ENCODE assay signal across 8 cellular contexts in the genomic region with DNA sequence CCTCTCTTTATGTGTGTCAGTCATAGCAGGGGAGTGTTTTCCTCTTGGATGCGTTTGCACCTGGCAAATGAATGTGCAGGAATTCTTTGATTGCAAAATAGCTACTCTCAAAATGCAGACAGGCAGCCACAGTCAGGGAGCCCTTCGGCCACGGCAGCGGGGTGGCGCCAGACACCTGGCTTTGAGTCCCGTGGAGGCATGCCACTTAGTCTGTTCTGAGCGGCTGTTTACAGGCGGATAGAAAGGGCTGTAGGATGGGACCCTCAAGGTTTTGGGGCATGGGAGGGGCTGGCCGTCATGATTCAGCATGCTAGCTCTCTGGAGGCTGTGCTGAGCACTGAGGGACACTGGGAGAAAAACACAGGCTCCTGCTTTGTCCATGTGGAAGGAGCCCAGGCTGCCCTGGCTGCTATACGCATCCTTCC.
A peak's percentile ranks its signal among the peaks of the same experiment; 100 is the strongest.
DNase-seq lines count a peak whose midpoint lies in the region; ATAC-seq and TF ChIP-seq lines count a peak whose summit lies in the region.

No MANE protein-coding gene starts in this region.

- DNase-seq in COLO668 (lab: John Stamatoyannopoulos, UW; ENCODE audit: unreplicated experiment) (peak; percentile 83), HT1080 (ENCODE audit: low read depth) (peak; percentile 83), Peyer's patch (peak in 2 of 3 donors; percentile 82 to 84), cardiac fibroblast (ENCODE audit: low read depth in 2 of 2) (peak; percentile 65 to 71), islet precursor cell (peak; percentile 87), spleen (no peak)

- H3K4me3 ChIP-seq in Peyer's patch (no peak overlapping the region), cardiac fibroblast (replicated peaks in 1 of 2; ENCODE audit: low read depth in 2 of 2, low read length in 2 of 2) (no peak overlapping the region), spleen (no peak overlapping the region)

- intact Hi-C loops in spleen (cut with DNase I; ENCODE audit: low total_unique reads), result no loop called here

- peaks cover 0 to 34% (median 0%) of the 10 kb centered on the region in 4 donors for H3K4me1 ChIP-seq in Peyer's patch
- peaks cover 0 to 34% (median 20%) of the 10 kb centered on the region in 6 donors for H3K4me1 ChIP-seq in spleen

- TF ChIP-seq CTCF in Peyer's patch (IDR thresholded peaks at IDR 0.05), result peak in 4 of 6 experiments; percentile 40 to 90 (median 87)
- peak; percentile 75 for TF ChIP-seq CTCF in cardiac fibroblast (IDR thresholded peaks at IDR 0.05; ENCODE audit: low read depth, low read length)
- TF ChIP-seq CTCF in spleen (IDR thresholded peaks at IDR 0.05 in 8 of 11, conservative IDR thresholded peaks at IDR 0.05 in 3 of 11), result peak in 7 of 11 experiments; percentile 15 to 54 (median 25)

- peak overlapping the region in 3 of 4 donors; percentile 17 to 45 (median 45) for H3K27ac ChIP-seq in Peyer's patch
- H3K27ac ChIP-seq in spleen, result peak overlapping the region in 6 of 8 donors; percentile 7 to 71 (median 28)

- no peaks in the 10 kb centered on the region for H3K27me3 ChIP-seq in Peyer's patch
- H3K27me3 ChIP-seq in spleen (replicated peaks in 1 of 7), result no peaks in the 10 kb centered on the region

- ATAC-seq in HG02623 (IDR thresholded peaks at IDR 0.05; ENCODE audit: unreplicated experiment) (no peak), GM21423 (IDR thresholded peaks at IDR 0.05; ENCODE audit: unreplicated experiment) (no peak)

- no peaks in the 10 kb centered on the region for H3K9me3 ChIP-seq in Peyer's patch
- H3K9me3 ChIP-seq in spleen, result no peaks in the 10 kb centered on the region

- no peak for TF ChIP-seq POLR2A in Peyer's patch (IDR thresholded peaks at IDR 0.05)
- TF ChIP-seq POLR2A in spleen (IDR thresholded peaks at IDR 0.05), result no peak

- WGBS in spleen, 5 donors, result 34 to 51% (median 41%) methylated on average over 9 to 10 of the region's 10 CpGs

- H3K36me3 ChIP-seq in Peyer's patch, result no peaks in the 10 kb centered on the region
- no peaks in the 10 kb centered on the region for H3K36me3 ChIP-seq in spleen

Comparison
In these comparisons a context has a peak if more than half of its experiments do, and no peak if none do; other contexts are left out.
1. CTCF ChIP-seq: peak in every context shown above with its lines; median percentile 87 in Peyer's patch; 75 in cardiac fibroblast; 25 in spleen.